Comparison of ENCODE assay signal across 8 cellular contexts in the genomic region with DNA sequence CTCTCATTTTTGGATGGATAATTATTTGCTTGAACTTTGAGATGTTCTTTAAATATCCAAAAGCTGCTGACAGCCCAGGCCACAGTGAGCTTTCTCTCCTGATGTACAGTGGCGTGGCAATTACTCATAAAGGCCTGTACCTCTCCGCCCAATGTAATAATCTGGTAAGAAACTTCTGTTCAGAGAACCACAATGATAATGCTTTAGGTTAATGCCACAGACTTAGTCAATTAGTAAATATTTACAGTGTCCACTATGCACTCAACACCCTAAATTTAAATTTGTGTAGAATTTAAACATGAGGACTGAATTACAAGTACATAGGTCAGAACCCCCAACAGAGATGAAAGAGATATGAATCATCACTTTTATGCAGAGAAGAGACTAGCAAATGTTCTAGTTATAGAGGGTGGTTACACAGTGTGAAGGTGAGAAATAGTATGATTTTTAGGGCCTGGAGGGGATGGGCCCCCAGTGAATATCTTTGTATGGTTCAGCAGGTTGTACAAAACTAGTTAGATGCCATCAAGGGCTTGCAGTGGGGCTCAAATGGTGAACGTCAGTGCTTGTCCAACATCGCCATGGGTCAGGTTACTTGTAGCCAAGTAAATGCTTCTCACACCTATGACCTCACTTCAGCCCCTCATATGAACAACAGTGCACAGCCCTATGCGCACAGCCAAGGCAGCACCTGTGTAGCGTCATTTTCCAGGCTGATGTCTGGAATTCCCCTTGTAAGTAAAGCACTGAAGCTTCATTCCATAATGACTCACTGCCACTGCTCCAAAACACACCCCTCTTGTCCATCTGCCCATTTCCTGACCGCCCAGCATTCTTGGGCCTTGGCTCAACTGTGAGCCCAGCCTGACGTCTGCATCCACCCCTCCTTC. TPM values are rescaled to one million over a fixed set of nuclear protein-coding genes. Genes with fewer than 3 reads are reported as not detected.
DNase-seq lines count a peak whose midpoint lies in the region; ATAC-seq and TF ChIP-seq lines count a peak whose summit lies in the region.

No MANE protein-coding gene starts in this region.

- peak overlapping the region; percentile 85 for H2BK5ac ChIP-seq in IMR-90 (ENCODE audit: low read depth, low read length, poor library complexity, severe bottlenecking)

- H2AK5ac ChIP-seq in IMR-90 (ENCODE audit: low read depth, low read length), result peak overlapping the region; percentile 96

- in situ Hi-C loops in IMR-90 (cut with MboI; ENCODE audit: low sequenced_read_pairs), result no loop called here

- no peaks in the 10 kb centered on the region for H3K9me3 Mint-ChIP-seq in activated CD4-positive, alpha-beta memory T cell treated with anti-CD3 and anti-CD28 coated beads, Interleukin-2, amount 10 ng/mL, durations not matched to agents 7 days and 5 days

- no peak for TF ChIP-seq POLR2A in IMR-90 (IDR thresholded peaks at IDR 0.05; ENCODE audit: low read depth, low read length)

- no peak overlapping the region for H3K4me3 ChIP-seq in AG04450 (ENCODE audit: low read depth, low read length)
- no peak overlapping the region for H3K4me3 ChIP-seq in IMR-90 (ENCODE audit: insufficient read depth, low read depth, low read length)
- H3K4me3 ChIP-seq in dorsolateral prefrontal cortex, result peak overlapping the region in 1 of 59 donors; percentile 1
- no peak overlapping the region for H3K4me3 ChIP-seq in muscle layer of duodenum (ENCODE audit: low read depth in 1 of 2, low read length in 2 of 2)
- no peak overlapping the region for H3K4me3 ChIP-seq in BE2C (ENCODE audit: low read depth, low read length)

- peak overlapping the region; percentile 90 for H2BK15ac ChIP-seq in IMR-90 (ENCODE audit: low read depth, low read length)

- POLR2A ChIA-PET in AG04450 (lab: Yijun Ruan, JAX), result interaction anchor here (0.6 to 2.8 kb wide), 4 partner anchors 11 to 42 kb away, joined by 3 to 15 read pairs (median 4); a partner anchor contains a TSS
- POLR2A ChIA-PET in IMR-90 (lab: Charles Lee; ENCODE audit: unreplicated experiment), result no interaction called here
- POLR2A ChIA-PET in activated CD4-positive, alpha-beta memory T cell treated with anti-CD3 and anti-CD28 coated beads, Interleukin-2, amount 10 ng/mL, durations not matched to agents 7 days and 5 days (lab: Charles Lee), result interaction anchor here (1.0 to 3.5 kb wide), 2 partner anchors 11 to 12 kb away, joined by 3 to 28 read pairs; a partner anchor contains a TSS

- peaks cover 50% of the 10 kb centered on the region for H3K9me1 ChIP-seq in IMR-90 (ENCODE audit: insufficient read depth, low read length)

- peak overlapping the region; percentile 98; the same call in 1 of the 2 replicates for H2BK20ac ChIP-seq in IMR-90 (ENCODE audit: low read depth, low read length)

- dilution Hi-C loops in IMR-90 (cut with HindIII; ENCODE audit: low sequenced_read_pairs, unreplicated experiment), result no loop called here

- peak overlapping the region; percentile 63 for H3K56ac ChIP-seq in IMR-90 (ENCODE audit: extremely low read depth, insufficient read depth, low read length)

- peak overlapping the region; percentile 97 for H3K27ac ChIP-seq in AG04450 (ENCODE audit: low read depth, low read length)
- peak overlapping the region; percentile 66 for H3K27ac ChIP-seq in IMR-90 (ENCODE audit: insufficient read depth, low read length)
- H3K27ac ChIP-seq in dorsolateral prefrontal cortex, result peak overlapping the region in 56 of 59 donors; percentile 5 to 97 (median 81)
- peak overlapping the region; percentile 73 for H3K27ac ChIP-seq in muscle layer of duodenum (ENCODE audit: low read length)

- peak overlapping the region; percentile 35 for H2AFZ ChIP-seq in IMR-90 (replicated peaks; ENCODE audit: low read length, poor library complexity)

- peak overlapping the region; percentile 92 for H4K91ac ChIP-seq in IMR-90 (ENCODE audit: insufficient read depth, low read depth, low read length)

- peak overlapping the region; percentile 50; the same call in 1 of the 2 replicates for H3K14ac ChIP-seq in IMR-90 (replicated peaks; ENCODE audit: low read depth, low read length)

- H3K27me3 ChIP-seq in AG04450 (ENCODE audit: control insufficient read depth, insufficient read depth, low read length) (no peaks in the 10 kb centered on the region), IMR-90 (ENCODE audit: control insufficient read depth, insufficient read depth, low read length) (no peaks in the 10 kb centered on the region), dorsolateral prefrontal cortex (no peaks in the 10 kb centered on the region), muscle layer of duodenum (ENCODE audit: low read depth, low read length) (no peaks in the 10 kb centered on the region), BE2C (no peaks in the 10 kb centered on the region)

- peak; percentile 72 for ATAC-seq in IMR-90 (ENCODE audit: low read depth)

- CTCF ChIA-PET in AG04450 (lab: Charles Lee), result interaction anchor here (1.2 to 3.8 kb wide), 5 partner anchors 10 to 76 kb away, joined by 3 to 26 read pairs (median 8); no protein-coding TSS in a partner anchor
- CTCF ChIA-PET in IMR-90 (lab: Yijun Ruan, JAX), result interaction anchor here (0.6 to 0.7 kb wide), 3 partner anchors 10 to 1536 kb away, joined by 3 to 4 read pairs (median 3); no protein-coding TSS in a partner anchor
- CTCF ChIA-PET in activated CD4-positive, alpha-beta memory T cell treated with anti-CD3 and anti-CD28 coated beads, Interleukin-2, amount 10 ng/mL, durations not matched to agents 7 days and 5 days (lab: Charles Lee), result interaction anchor here (3.0 kb wide), 1 partner anchor 10 kb away, joined by 9 read pairs; no protein-coding TSS in a partner anchor

- H3K9me3 ChIP-seq in AG04450 (ENCODE audit: control insufficient read depth, insufficient read depth, low read length) (no peaks in the 10 kb centered on the region), IMR-90 (ENCODE audit: control insufficient read depth, insufficient read depth, low read length) (no peaks in the 10 kb centered on the region), muscle layer of duodenum (ENCODE audit: control insufficient read depth in 1 of 2, low read length in 2 of 2) (no peaks in the 10 kb centered on the region), BE2C (no peaks in the 10 kb centered on the region)

- H3K36me3 ChIP-seq in IMR-90 (ENCODE audit: control insufficient read depth, insufficient read depth, low read length) (0 out of 2 replicates have a peak, but pooled peaks cover 3% of the 10 kb centered on the region), muscle layer of duodenum (ENCODE audit: control insufficient read depth in 1 of 2, insufficient read depth in 2 of 2, low read length in 2 of 2) (peaks cover 3 to 4% of the 10 kb centered on the region in 2 donors), BE2C (peaks cover 12% of the 10 kb centered on the region)

- peak overlapping the region in 1 of 2 experiments; percentile 81 for H4K8ac ChIP-seq in IMR-90 (ENCODE audit: low read depth in 2 of 2, low read length in 2 of 2)

- H3K4me2 ChIP-seq in IMR-90 (ENCODE audit: low read depth, low read length), result peak overlapping the region; percentile 66

- H3K36me3 Mint-ChIP-seq in activated CD4-positive, alpha-beta memory T cell treated with anti-CD3 and anti-CD28 coated beads, Interleukin-2, amount 10 ng/mL, durations not matched to agents 7 days and 5 days (ENCODE audit: low read depth), result peaks cover 6% of the 10 kb centered on the region

- H3K4me1 Mint-ChIP-seq in activated CD4-positive, alpha-beta memory T cell treated with anti-CD3 and anti-CD28 coated beads, Interleukin-2, amount 10 ng/mL, durations not matched to agents 7 days and 5 days, result peaks cover 13% of the 10 kb centered on the region

- peaks cover 3% of the 10 kb centered on the region; the same call in 1 of the 2 replicates for H4K20me1 ChIP-seq in IMR-90 (ENCODE audit: insufficient read depth, low read length)

- H3K9ac ChIP-seq in IMR-90 (ENCODE audit: low read depth, low read length), result no peak overlapping the region

- peak overlapping the region; percentile 84 for H2AK9ac ChIP-seq in IMR-90 (replicated peaks; ENCODE audit: low read depth, low read length, poor library complexity)

- H3K18ac ChIP-seq in IMR-90 (ENCODE audit: low read depth, low read length), result peak overlapping the region; percentile 53; the same call in 1 of the 2 replicates

- intact Hi-C loops in IMR-90 (cut with micrococcal nuclease) (no loop called here), dorsolateral prefrontal cortex (cut with DNase I) (no loop called here)

- peaks cover 48 to 73% of the 10 kb centered on the region in 2 experiments for H3K79me1 ChIP-seq in IMR-90 (ENCODE audit: low read depth in 1 of 2, low read length in 2 of 2)

- H3K27ac Mint-ChIP-seq in activated CD4-positive, alpha-beta memory T cell treated with anti-CD3 and anti-CD28 coated beads, Interleukin-2, amount 10 ng/mL, durations not matched to agents 7 days and 5 days, result no peak overlapping the region

- H3K4me1 ChIP-seq in IMR-90 (ENCODE audit: control insufficient read depth, insufficient read depth, low read length) (peaks cover 49% of the 10 kb centered on the region), muscle layer of duodenum (ENCODE audit: control insufficient read depth in 1 of 2, insufficient read depth in 2 of 2, low read length in 2 of 2) (peaks cover 29 to 54% of the 10 kb centered on the region in 2 donors), BE2C (no peaks in the 10 kb centered on the region)

- DNase-seq in AG04450 (ENCODE audit: low read depth, low spot score), result peak; percentile 97
- DNase-seq in IMR-90, result peak; percentile 100
- DNase-seq in dorsolateral prefrontal cortex, result peak in 2 of 10 donors; percentile 48 to 51
- no peak for DNase-seq in T-helper 9 cell
- no peak for DNase-seq in activated CD4-positive, alpha-beta memory T cell treated with anti-CD3 and anti-CD28 coated beads, Interleukin-2, amount 10 ng/mL, durations not matched to agents 7 days and 5 days
- DNase-seq in BE2C, result no peak
- no peak for DNase-seq in iPS-NIHi7 (ENCODE audit: extremely low spot score)

- H3K4ac ChIP-seq in IMR-90 (ENCODE audit: low read depth, low read length), result peak overlapping the region; percentile 82

- no peak for TF ChIP-seq RAD21 in IMR-90 (IDR thresholded peaks at IDR 0.05; ENCODE audit: low read length)

- H2BK120ac ChIP-seq in IMR-90 (ENCODE audit: low read depth, low read length), result peak overlapping the region; percentile 99

- 7% methylated on average over 4 of the region's 8 CpGs; no CpG with 5 or more reads in 1 of the 2 experiments for WGBS in IMR-90 (ENCODE audit: extremely low coverage in 2 of 2, insufficient read length in 1 of 2), 2 experiments

- no peaks in the 10 kb centered on the region for H3K27me3 Mint-ChIP-seq in activated CD4-positive, alpha-beta memory T cell treated with anti-CD3 and anti-CD28 coated beads, Interleukin-2, amount 10 ng/mL, durations not matched to agents 7 days and 5 days

- H4K5ac ChIP-seq in IMR-90 (ENCODE audit: low read depth, low read length), result peak overlapping the region; percentile 21; the same call in 1 of the 2 replicates

- H3K4me3 Mint-ChIP-seq in activated CD4-positive, alpha-beta memory T cell treated with anti-CD3 and anti-CD28 coated beads, Interleukin-2, amount 10 ng/mL, durations not matched to agents 7 days and 5 days, result no peak overlapping the region

- H3K23ac ChIP-seq in IMR-90 (ENCODE audit: low read depth, low read length), result peak overlapping the region; percentile 37; the same call in 1 of the 2 replicates

- TF ChIP-seq CTCF in AG04450 (IDR thresholded peaks at IDR 0.05; ENCODE audit: low read depth, low read length), result no peak
- no peak for TF ChIP-seq CTCF in IMR-90 (conservative IDR thresholded peaks at IDR 0.05; ENCODE audit: low read depth, low read length)
- TF ChIP-seq CTCF in dorsolateral prefrontal cortex (IDR thresholded peaks at IDR 0.05 in 54 of 56, conservative IDR thresholded peaks at IDR 0.05 in 2 of 56; ENCODE audit: low read depth in 1 of 56, partially characterized antibody in 56 of 56), result no peak
- no peak for TF ChIP-seq CTCF in BE2C (IDR thresholded peaks at IDR 0.05; ENCODE audit: low read depth, low read length)

- BruUV-seq in IMR-90 (replicated peaks; lab: Mats Ljungman, UMichigan), result no TSS peak

RNA-seq across cellular contexts. Expression of a gene that starts 13.3 kb away (rescaled TPM):
- polyA plus RNA-seq in AG04450 (2011; rRNA removed) (51.5 and 60.1 TPM in 2 replicates), IMR-90 (2012; rRNA removed) (29.4 and 31.2 TPM in 2 replicates)
- 153 and 175 TPM in 2 replicates for polyA minus RNA-seq in AG04450 (2011; rRNA and poly(A)+ RNA removed)
- total RNA-seq in IMR-90 (2012; rRNA removed) (56.9 and 62.9 TPM in 2 replicates), dorsolateral prefrontal cortex (100 to 1,000 TPM in 119 of 120 experiments, 10 to 100 TPM in 1; 89.8 to 236 (median 169) TPM)
- 5.6 and 10.7 TPM in 2 replicates for polyA plus RNA-seq in IMR-90 (2012; cell fraction: cytosol; rRNA removed)
- polyA plus RNA-seq in IMR-90 (2012; cell fraction: nucleus; rRNA removed; ENCODE audit: low replicate concordance), result 13.8 and 16.1 TPM in 2 replicates
- total RNA-seq in activated CD4-positive, alpha-beta memory T cell treated with anti-CD3 and anti-CD28 coated beads, Interleukin-2, amount 10 ng/mL, durations not matched to agents 7 days and 5 days, result 10 to 100 TPM; 62.4 to 63.5 TPM
- 45.7 TPM for polyA plus RNA-seq in BE2C (2012; ENCODE audit: insufficient read depth, insufficient read length, low read depth)

Comparison
In these comparisons a context has a peak if more than half of its experiments do, and no peak if none do; other contexts are left out.
1. DNase-seq: peak in AG04450 (single experiment) and IMR-90 (single experiment); none in T-helper 9 cell (single experiment), activated CD4-positive, alpha-beta memory T cell treated with anti-CD3 and anti-CD28 coated beads, Interleukin-2, amount 10 ng/mL, durations not matched to agents 7 days and 5 days (single experiment), BE2C (single experiment) and iPS-NIHi7 (single experiment).
2. Peak in every context shown above with its lines, with median percentiles within 50 percentile points of each other: H3K27ac ChIP-seq.